In the genomic region with DNA sequence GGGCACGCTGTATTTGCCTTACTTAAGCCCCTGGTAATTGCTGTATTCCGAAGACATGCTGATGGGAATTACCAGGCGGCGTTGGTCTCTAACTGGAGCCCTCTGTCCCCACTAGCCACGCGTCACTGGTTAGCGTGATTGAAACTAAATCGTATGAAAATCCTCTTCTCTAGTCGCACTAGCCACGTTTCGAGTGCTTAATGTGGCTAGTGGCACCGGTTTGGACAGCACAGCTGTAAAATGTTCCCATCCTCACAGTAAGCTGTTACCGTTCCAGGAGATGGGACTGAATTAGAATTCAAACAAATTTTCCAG, we compare ENCODE assay signal across 8 cellular contexts. TPM values are rescaled to one million over a fixed set of nuclear protein-coding genes. Genes with fewer than 3 reads are reported as not detected.
DNase-seq lines count a peak whose midpoint lies in the region; ATAC-seq and TF ChIP-seq lines count a peak whose summit lies in the region.

No MANE protein-coding gene starts in this region.

- H3K4me2 ChIP-seq in SK-N-SH, result peak overlapping the region; percentile 83

- peaks cover 19% of the 10 kb centered on the region; the same call in 1 of the 2 replicates for H3K79me2 ChIP-seq in SK-N-SH (ENCODE audit: insufficient read depth)

- CTCF ChIA-PET in SK-N-SH (lab: Yijun Ruan, JAX), result interaction anchor here (0.7 to 2.7 kb wide), 5 partner anchors 98 to 406 kb away, joined by 3 to 11 read pairs (median 5); no protein-coding TSS in a partner anchor

- H3K27ac ChIP-seq in SK-N-SH (ENCODE audit: low read depth in 2 of 2, low read length in 1 of 2) (peak overlapping the region; percentile 89 to 90), gastroesophageal sphincter (peak overlapping the region in 3 of 4 donors; percentile 92 to 93 (median 93)), skin epidermis (peak overlapping the region; percentile 58 to 99 (median 98))

- no peaks in the 10 kb centered on the region for H4K20me1 ChIP-seq in SK-N-SH (ENCODE audit: insufficient read depth)

- H3K27me3 ChIP-seq in SK-N-SH (ENCODE audit: insufficient read depth) (no peaks in the 10 kb centered on the region), gastroesophageal sphincter (no peaks in the 10 kb centered on the region)

- ATAC-seq in GM18870 (IDR thresholded peaks at IDR 0.05; ENCODE audit: unreplicated experiment) (peak; percentile 45), HG03045 (IDR thresholded peaks at IDR 0.05; ENCODE audit: unreplicated experiment) (peak; percentile 51), gastroesophageal sphincter (no peak)

- H3K9me3 ChIP-seq in SK-N-SH (no peaks in the 10 kb centered on the region), gastroesophageal sphincter (no peaks in the 10 kb centered on the region)

- no peak for TF ChIP-seq RAD21 in SK-N-SH (IDR thresholded peaks at IDR 0.05; ENCODE audit: low read length)

- TF ChIP-seq EP300 in SK-N-SH (IDR thresholded peaks at IDR 0.05; ENCODE audit: borderline replicate concordance in 1 of 2, low read depth in 1 of 2, low read length in 1 of 2), result no peak
- no peak for TF ChIP-seq EP300 in gastroesophageal sphincter (IDR thresholded peaks at IDR 0.05)

- peak overlapping the region; percentile 84 for H3K9ac ChIP-seq in SK-N-SH

- H3F3A ChIP-seq in SK-N-SH (replicated peaks; ENCODE audit: insufficient read depth), result no peaks in the 10 kb centered on the region

- H3K4me3 ChIP-seq in SK-N-SH (ENCODE audit: low read depth in 2 of 2, low read length in 1 of 2), result peak overlapping the region; percentile 90 to 97
- peak overlapping the region; percentile 64 to 72 for H3K4me3 ChIP-seq in gastroesophageal sphincter
- peak overlapping the region; percentile 68 to 94 (median 76) for H3K4me3 ChIP-seq in skin epidermis

- POLR2A ChIA-PET in SK-N-SH (lab: Yijun Ruan, JAX), result interaction anchor here (1.1 to 1.8 kb wide), 2 partner anchors 285 to 470 kb away, joined by 3 to 4 read pairs; a partner anchor contains a TSS

- peak; percentile 46 for DNase-seq in A172 (ENCODE audit: low spot score)
- no peak for DNase-seq in SK-N-SH
- DNase-seq in NCI-H1694 treated with DMSO at 0.1 percent for 48 hours (lab: John Stamatoyannopoulos, UW), result no peak
- no peak for DNase-seq in DMS114 treated with DMSO at 0.1 percent for 48 hours (lab: John Stamatoyannopoulos, UW; ENCODE audit: unreplicated experiment)

- H2AFZ ChIP-seq in SK-N-SH (ENCODE audit: low read depth), result peak overlapping the region; percentile 100

- TF ChIP-seq CTCF in SK-N-SH (IDR thresholded peaks at IDR 0.05) (no peak), gastroesophageal sphincter (IDR thresholded peaks at IDR 0.05) (no peak)

- peaks cover 0 to 6% of the 10 kb centered on the region in 2 experiments; a peak in 2 of 4 replicates for H3K4me1 ChIP-seq in SK-N-SH (ENCODE audit: control insufficient read depth in 1 of 2, insufficient read depth in 2 of 2, low read depth in 1 of 2, low read length in 1 of 2)
- H3K4me1 ChIP-seq in gastroesophageal sphincter, result peaks cover 0 to 13% (median 0%) of the 10 kb centered on the region in 3 donors

- H3K36me3 ChIP-seq in SK-N-SH (replicated peaks in 1 of 2; ENCODE audit: control insufficient read depth in 1 of 2, insufficient read depth in 2 of 2, low read length in 1 of 2) (peaks cover 10 to 15% of the 10 kb centered on the region in 2 experiments), gastroesophageal sphincter (no peaks in the 10 kb centered on the region)

- WGBS in SK-N-SH (ENCODE audit: low lambda C conversion rate), result under 1% methylated on average over 13 of the region's 13 CpGs
- WGBS in gastroesophageal sphincter (ENCODE audit: low coverage in 1 of 2), 2 donors, result 0 to 3% methylated on average over 4 to 6 of the region's 13 CpGs

- TF ChIP-seq POLR2A in gastroesophageal sphincter (IDR thresholded peaks at IDR 0.05), result no peak

- H3K9me2 ChIP-seq in SK-N-SH, result no peaks in the 10 kb centered on the region

TF ChIP-seq in SK-N-SH, 30 proteins besides CTCF, POLR2A, EP300 and RAD21:
- TF ChIP-seq EZH2phosphoT487 (IDR thresholded peaks at IDR 0.05; ENCODE audit: borderline replicate concordance, low read depth) (no peak), GABPA (IDR thresholded peaks at IDR 0.05; ENCODE audit: low read depth) (no peak), TCF12 (IDR thresholded peaks at IDR 0.05) (no peak), RCOR1 (IDR thresholded peaks at IDR 0.05; ENCODE audit: low read length) (no peak), MXI1 (IDR thresholded peaks at IDR 0.05; ENCODE audit: low read depth, low read length) (peak; percentile 60), NFIC (IDR thresholded peaks at IDR 0.05; ENCODE audit: borderline replicate concordance) (no peak), JUND (IDR thresholded peaks at IDR 0.05) (no peak), FOXM1 (IDR thresholded peaks at IDR 0.05; ENCODE audit: low read depth) (no peak), RXRA (IDR thresholded peaks at IDR 0.05; ENCODE audit: borderline replicate concordance, low read depth) (no peak), MEF2A (IDR thresholded peaks at IDR 0.05; ENCODE audit: borderline replicate concordance, low read depth) (no peak), RFX5 (IDR thresholded peaks at IDR 0.05; ENCODE audit: low read length) (no peak), TAF1 (IDR thresholded peaks at IDR 0.05; ENCODE audit: borderline replicate concordance, low read depth, low read length) (no peak)
- TF ChIP-seq, protein P1, sequence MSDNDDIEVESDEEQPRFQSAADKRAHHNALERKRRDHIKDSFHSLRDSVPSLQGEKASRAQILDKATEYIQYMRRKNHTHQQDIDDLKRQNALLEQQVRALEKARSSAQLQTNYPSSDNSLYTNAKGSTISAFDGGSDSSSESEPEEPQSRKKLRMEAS (IDR thresholded peaks at IDR 0.05; ENCODE audit: low read depth), result peak; percentile 56; the same call in 1 of the 2 replicates
- TF ChIP-seq, protein P2, sequence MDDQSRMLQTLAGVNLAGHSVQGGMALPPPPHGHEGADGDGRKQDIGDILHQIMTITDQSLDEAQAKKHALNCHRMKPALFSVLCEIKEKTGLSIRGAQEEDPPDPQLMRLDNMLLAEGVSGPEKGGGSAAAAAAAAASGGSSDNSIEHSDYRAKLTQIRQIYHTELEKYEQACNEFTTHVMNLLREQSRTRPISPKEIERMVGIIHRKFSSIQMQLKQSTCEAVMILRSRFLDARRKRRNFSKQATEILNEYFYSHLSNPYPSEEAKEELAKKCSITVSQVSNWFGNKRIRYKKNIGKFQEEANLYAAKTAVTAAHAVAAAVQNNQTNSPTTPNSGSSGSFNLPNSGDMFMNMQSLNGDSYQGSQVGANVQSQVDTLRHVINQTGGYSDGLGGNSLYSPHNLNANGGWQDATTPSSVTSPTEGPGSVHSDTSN (IDR thresholded peaks at IDR 0.05), result no peak
- TF ChIP-seq, protein P3, sequence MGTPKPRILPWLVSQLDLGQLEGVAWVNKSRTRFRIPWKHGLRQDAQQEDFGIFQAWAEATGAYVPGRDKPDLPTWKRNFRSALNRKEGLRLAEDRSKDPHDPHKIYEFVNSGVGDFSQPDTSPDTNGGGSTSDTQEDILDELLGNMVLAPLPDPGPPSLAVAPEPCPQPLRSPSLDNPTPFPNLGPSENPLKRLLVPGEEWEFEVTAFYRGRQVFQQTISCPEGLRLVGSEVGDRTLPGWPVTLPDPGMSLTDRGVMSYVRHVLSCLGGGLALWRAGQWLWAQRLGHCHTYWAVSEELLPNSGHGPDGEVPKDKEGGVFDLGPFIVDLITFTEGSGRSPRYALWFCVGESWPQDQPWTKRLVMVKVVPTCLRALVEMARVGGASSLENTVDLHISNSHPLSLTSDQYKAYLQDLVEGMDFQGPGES (IDR thresholded peaks at IDR 0.05; ENCODE audit: low read depth, low read length), result no peak

RNA-seq across cellular contexts. Expression of a gene that starts 0.7 kb away (rescaled TPM):
- 9.7 and 13.0 TPM in 2 replicates for total RNA-seq in A172 (2014; rRNA removed; shearing (Covaris generic))
- 0.81 and 1.6 TPM in 2 replicates for polyA plus RNA-seq in SK-N-SH (2012; rRNA removed)
- polyA plus RNA-seq in SK-N-SH (2012; cell fraction: cytosol; rRNA removed), result 0.85 and 1.1 TPM in 2 replicates
- polyA plus RNA-seq in SK-N-SH (2012; cell fraction: nucleus; rRNA removed), result 2.9 and 4.9 TPM in 2 replicates
- total RNA-seq in gastroesophageal sphincter, result 1 to 10 TPM in 1 of 4 donors, under 1 TPM in 3; 0.19 to 1.0 (median 0.72) TPM

RNA-seq across cellular contexts. Expression of a gene that starts 0.8 kb away (rescaled TPM):
- total RNA-seq in A172 (2014; rRNA removed; shearing (Covaris generic)), result not detected in 2 replicates
- polyA plus RNA-seq in SK-N-SH (2012; rRNA removed), result 0.07 TPM in 1 of 2 replicates, not detected in the other
- not detected in 2 replicates for polyA plus RNA-seq in SK-N-SH (2012; cell fraction: cytosol; rRNA removed)
- polyA plus RNA-seq in SK-N-SH (2012; cell fraction: nucleus; rRNA removed), result 0.14 and 0.21 TPM in 2 replicates
- not detected for total RNA-seq in gastroesophageal sphincter
